In genomic region chr12:122449317-122449716, GRCh38 we compare ENCODE assay signal across 11 cellular contexts. TPM values are rescaled to one million over a fixed set of nuclear protein-coding genes. Genes with fewer than 3 reads are reported as not detected.
DNase-seq lines count a peak whose midpoint lies in the region; TF ChIP-seq lines count a peak whose summit lies in the region.
"Had no signal": no experiment of that assay in that cellular context is flagged by ENCODE, and none has a peak within 500 bp of the region (broad histone marks: within the 10 kb centered on the region; RNA-seq: fewer than 3 reads in every experiment).

No MANE protein-coding gene starts in this region.

- DNase-seq in activated CD4-positive, alpha-beta memory T cell treated with anti-CD3 and anti-CD28 coated beads for 36 hours = peak; percentile 45
- DNase-seq in activated CD4-positive, alpha-beta memory T cell treated with anti-CD3 and anti-CD28 coated beads, Interleukin-2, amount 10 ng/mL, durations not matched to agents 7 days and 5 days = no peak
- DNase-seq in NOMO-1 treated with DMSO at 0.1 percent for 48 hours (lab: John Stamatoyannopoulos, UW; ENCODE audit: unreplicated experiment) (peak; percentile 93), dermis blood vessel endothelial cell (peak; percentile 53), smooth muscle cell (lab: John Stamatoyannopoulos, UW; ENCODE audit: unreplicated experiment) (no peak), D341Med (ENCODE audit: low spot score) (no peak), GDM1 (lab: John Stamatoyannopoulos, UW) (no peak), tibial nerve (ENCODE audit: low spot score in 2 of 2) (no peak)
- DNase-seq: effector memory CD4-positive, alpha-beta T cell; NCI-H2107 had no signal

- H4K20me1 ChIP-seq in smooth muscle cell (ENCODE audit: low read depth) = no peaks in the 10 kb centered on the region
- H4K20me1 ChIP-seq: BLaER1 had no signal

- no peak overlapping the region for H3K4me2 ChIP-seq in smooth muscle cell
- H3K4me2 ChIP-seq: BLaER1 had no signal

- no peaks in the 10 kb centered on the region for H3K27me3 Mint-ChIP-seq in activated CD4-positive, alpha-beta memory T cell treated with anti-CD3 and anti-CD28 coated beads for 36 hours
- no peaks in the 10 kb centered on the region for H3K27me3 Mint-ChIP-seq in activated CD4-positive, alpha-beta memory T cell treated with anti-CD3 and anti-CD28 coated beads, Interleukin-2, amount 10 ng/mL, durations not matched to agents 7 days and 5 days

- H3K79me2 ChIP-seq in smooth muscle cell (ENCODE audit: low read depth) = no peaks in the 10 kb centered on the region

- H3K9ac ChIP-seq in smooth muscle cell (ENCODE audit: low read depth) = no peak overlapping the region
- H3K9ac ChIP-seq: BLaER1 had no signal

- CTCF ChIA-PET in activated CD4-positive, alpha-beta memory T cell treated with anti-CD3 and anti-CD28 coated beads for 36 hours (lab: Charles Lee) = interaction anchor here (1.3 to 1.9 kb wide), 2 partner anchors 22 to 49 kb away, joined by 7 to 9 read pairs; no protein-coding TSS in a partner anchor
- CTCF ChIA-PET in activated CD4-positive, alpha-beta memory T cell treated with anti-CD3 and anti-CD28 coated beads, Interleukin-2, amount 10 ng/mL, durations not matched to agents 7 days and 5 days (lab: Charles Lee) = interaction anchor here (1.1 to 2.2 kb wide), 2 partner anchors 27 to 50 kb away, joined by 3 to 8 read pairs; partner anchors contain the start of gene CLIP1

- no peak for TF ChIP-seq EP300 in tibial nerve (IDR thresholded peaks at IDR 0.05)

- no peak for TF ChIP-seq POLR2A in tibial nerve (IDR thresholded peaks at IDR 0.05)

- no peaks in the 10 kb centered on the region for H3K27me3 ChIP-seq in smooth muscle cell (ENCODE audit: low read depth)
- H3K27me3 ChIP-seq in tibial nerve = no peaks in the 10 kb centered on the region
- H3K27me3 ChIP-seq: BLaER1 had no signal

- peak overlapping the region; percentile 77 for H3K27ac ChIP-seq in smooth muscle cell (ENCODE audit: low read depth)
- no peak overlapping the region for H3K27ac ChIP-seq in tibial nerve
- H3K27ac ChIP-seq: BLaER1 had no signal

- WGBS in smooth muscle cell (ENCODE audit: low lambda C conversion rate) = 80% methylated on average over 2 of the region's 2 CpGs
- WGBS in tibial nerve, 2 donors = 94 to 100% methylated on average over 2 of the region's 2 CpGs

- H3K4me1 ChIP-seq in smooth muscle cell (ENCODE audit: low read depth) (no peaks in the 10 kb centered on the region), tibial nerve (no peaks in the 10 kb centered on the region)

- no peak overlapping the region for H3K27ac Mint-ChIP-seq in activated CD4-positive, alpha-beta memory T cell treated with anti-CD3 and anti-CD28 coated beads for 36 hours
- H3K27ac Mint-ChIP-seq in activated CD4-positive, alpha-beta memory T cell treated with anti-CD3 and anti-CD28 coated beads, Interleukin-2, amount 10 ng/mL, durations not matched to agents 7 days and 5 days = no peak overlapping the region

- H2AFZ ChIP-seq in smooth muscle cell (ENCODE audit: low read depth) = no peak overlapping the region

- H3F3A ChIP-seq in smooth muscle cell (ENCODE audit: low read depth) = no peaks in the 10 kb centered on the region

- H3K9me3 ChIP-seq in smooth muscle cell (replicated peaks; ENCODE audit: low read depth) (no peaks in the 10 kb centered on the region), tibial nerve (no peaks in the 10 kb centered on the region)
- H3K9me3 ChIP-seq: BLaER1 had no signal

- H3K4me3 Mint-ChIP-seq in activated CD4-positive, alpha-beta memory T cell treated with anti-CD3 and anti-CD28 coated beads for 36 hours = no peak overlapping the region
- no peak overlapping the region for H3K4me3 Mint-ChIP-seq in activated CD4-positive, alpha-beta memory T cell treated with anti-CD3 and anti-CD28 coated beads, Interleukin-2, amount 10 ng/mL, durations not matched to agents 7 days and 5 days

- H3K4me1 Mint-ChIP-seq in activated CD4-positive, alpha-beta memory T cell treated with anti-CD3 and anti-CD28 coated beads for 36 hours (ENCODE audit: low read depth) = peaks cover 22% of the 10 kb centered on the region
- peaks cover 26% of the 10 kb centered on the region for H3K4me1 Mint-ChIP-seq in activated CD4-positive, alpha-beta memory T cell treated with anti-CD3 and anti-CD28 coated beads, Interleukin-2, amount 10 ng/mL, durations not matched to agents 7 days and 5 days

- H3K36me3 ChIP-seq in smooth muscle cell (ENCODE audit: low read depth) = no peaks in the 10 kb centered on the region
- H3K36me3 ChIP-seq in tibial nerve = no peaks in the 10 kb centered on the region
- H3K36me3 ChIP-seq: BLaER1 had no signal

- TF ChIP-seq CTCF in smooth muscle cell (IDR thresholded peaks at IDR 0.05; ENCODE audit: borderline replicate concordance, insufficient read depth, poor library complexity, severe bottlenecking) (no peak), tibial nerve (IDR thresholded peaks at IDR 0.05) (no peak)

- no peaks in the 10 kb centered on the region for H3K9me3 Mint-ChIP-seq in activated CD4-positive, alpha-beta memory T cell treated with anti-CD3 and anti-CD28 coated beads for 36 hours
- H3K9me3 Mint-ChIP-seq in activated CD4-positive, alpha-beta memory T cell treated with anti-CD3 and anti-CD28 coated beads, Interleukin-2, amount 10 ng/mL, durations not matched to agents 7 days and 5 days = no peaks in the 10 kb centered on the region

- POLR2A ChIA-PET in activated CD4-positive, alpha-beta memory T cell treated with anti-CD3 and anti-CD28 coated beads for 36 hours (lab: Charles Lee) = interaction anchor here (1.0 to 1.5 kb wide), 3 partner anchors 20 to 51 kb away, joined by 3 to 4 read pairs (median 4); partner anchors contain the start of gene ZCCHC8
- POLR2A ChIA-PET in activated CD4-positive, alpha-beta memory T cell treated with anti-CD3 and anti-CD28 coated beads, Interleukin-2, amount 10 ng/mL, durations not matched to agents 7 days and 5 days (lab: Charles Lee) = interaction anchor here (0.6 to 1.4 kb wide), 5 partner anchors 9 to 51 kb away, joined by 3 read pairs; partner anchors contain the start of gene CLIP1

- H3K36me3 Mint-ChIP-seq in activated CD4-positive, alpha-beta memory T cell treated with anti-CD3 and anti-CD28 coated beads for 36 hours = no peaks in the 10 kb centered on the region
- peaks cover 4% of the 10 kb centered on the region for H3K36me3 Mint-ChIP-seq in activated CD4-positive, alpha-beta memory T cell treated with anti-CD3 and anti-CD28 coated beads, Interleukin-2, amount 10 ng/mL, durations not matched to agents 7 days and 5 days (ENCODE audit: low read depth)

- H3K4me3 ChIP-seq in smooth muscle cell = no peak overlapping the region
- no peak overlapping the region for H3K4me3 ChIP-seq in tibial nerve
- H3K4me3 ChIP-seq: BLaER1 had no signal

- intact Hi-C loops in activated CD4-positive, alpha-beta memory T cell treated with anti-CD3 and anti-CD28 coated beads for 36 hours (cut with micrococcal nuclease) = no loop called here

RNA-seq across cellular contexts. Expression of gene CLIP1, which starts 26.8 kb away (rescaled TPM):
- total RNA-seq in activated CD4-positive, alpha-beta memory T cell treated with anti-CD3 and anti-CD28 coated beads for 36 hours = 10 to 100 TPM; 69.2 to 71.8 TPM
- 10 to 100 TPM; 65.3 to 73.4 TPM for total RNA-seq in activated CD4-positive, alpha-beta memory T cell treated with anti-CD3 and anti-CD28 coated beads, Interleukin-2, amount 10 ng/mL, durations not matched to agents 7 days and 5 days
- total RNA-seq in dermis blood vessel endothelial cell (49.5 and 51.1 TPM in 2 replicates), smooth muscle cell (40.4 and 42.2 TPM in 2 replicates), tibial nerve (100 to 1,000 TPM in 1 of 4 donors, 10 to 100 TPM in 3; 89.2 to 105 (median 90.9) TPM)
- polyA plus RNA-seq in smooth muscle cell = 15.3 and 24.0 TPM in 2 replicates

RNA-seq across cellular contexts. Expression of gene ZCCHC8, which starts 51.4 kb away (rescaled TPM):
- total RNA-seq in activated CD4-positive, alpha-beta memory T cell treated with anti-CD3 and anti-CD28 coated beads for 36 hours = 10 to 100 TPM; 27.7 to 28.5 TPM
- 10 to 100 TPM; 44.4 to 46.6 TPM for total RNA-seq in activated CD4-positive, alpha-beta memory T cell treated with anti-CD3 and anti-CD28 coated beads, Interleukin-2, amount 10 ng/mL, durations not matched to agents 7 days and 5 days
- total RNA-seq in dermis blood vessel endothelial cell = 15.0 and 20.1 TPM in 2 replicates
- total RNA-seq in smooth muscle cell = 19.5 and 20.6 TPM in 2 replicates
- polyA plus RNA-seq in smooth muscle cell = 8.8 and 13.9 TPM in 2 replicates
- total RNA-seq in tibial nerve = 10 to 100 TPM; 22.2 to 32.6 (median 27.4) TPM

Comparison
In these comparisons a context has a peak if more than half of its experiments do, and no peak if none do; other contexts are left out.
1. DNase-seq: peak in activated CD4-positive, alpha-beta memory T cell treated with anti-CD3 and anti-CD28 coated beads for 36 hours (single experiment), NOMO-1 treated with DMSO at 0.1 percent for 48 hours (single experiment) and dermis blood vessel endothelial cell (single experiment); none in activated CD4-positive, alpha-beta memory T cell treated with anti-CD3 and anti-CD28 coated beads, Interleukin-2, amount 10 ng/mL, durations not matched to agents 7 days and 5 days (single experiment), smooth muscle cell (single experiment), D341Med (single experiment), GDM1 (single experiment) and tibial nerve (0 of 2).